Comparison of ENCODE assay signal across 1 cellular context in genomic region chr14:69612014-69612758, GRCh38.
TF ChIP-seq lines count a peak whose summit lies in the region.

No MANE protein-coding gene starts in this region.

TF ChIP-seq in endothelial cell of umbilical vein, 7 proteins besides CTCF, POLR2A, EP300 and RAD21:
- no peak for TF ChIP-seq POLR2AphosphoS5 (IDR thresholded peaks at IDR 0.05; ENCODE audit: insufficient read depth, low read depth, low read length)
- TF ChIP-seq MYC (IDR thresholded peaks at IDR 0.05; ENCODE audit: low read depth, low read length) = no peak
- TF ChIP-seq JUN (IDR thresholded peaks at IDR 0.05; ENCODE audit: borderline replicate concordance, insufficient read depth, insufficient read length, low read depth) = no peak
- no peak for TF ChIP-seq GATA2 (IDR thresholded peaks at IDR 0.05; ENCODE audit: insufficient read depth, insufficient read length, low read depth, low read length)
- TF ChIP-seq FOS (IDR thresholded peaks at IDR 0.05; ENCODE audit: borderline replicate concordance, insufficient read depth, low read length) = no peak
- TF ChIP-seq EZH2 (IDR thresholded peaks at IDR 0.05; ENCODE audit: borderline replicate concordance, low read depth, low read length, severe bottlenecking) = no peak
- TF ChIP-seq, protein P1, sequence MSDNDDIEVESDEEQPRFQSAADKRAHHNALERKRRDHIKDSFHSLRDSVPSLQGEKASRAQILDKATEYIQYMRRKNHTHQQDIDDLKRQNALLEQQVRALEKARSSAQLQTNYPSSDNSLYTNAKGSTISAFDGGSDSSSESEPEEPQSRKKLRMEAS (IDR thresholded peaks at IDR 0.05; ENCODE audit: insufficient read depth, insufficient read length) = no peak
